ENCODE assay signal across 16 cellular contexts in the genomic region with DNA sequence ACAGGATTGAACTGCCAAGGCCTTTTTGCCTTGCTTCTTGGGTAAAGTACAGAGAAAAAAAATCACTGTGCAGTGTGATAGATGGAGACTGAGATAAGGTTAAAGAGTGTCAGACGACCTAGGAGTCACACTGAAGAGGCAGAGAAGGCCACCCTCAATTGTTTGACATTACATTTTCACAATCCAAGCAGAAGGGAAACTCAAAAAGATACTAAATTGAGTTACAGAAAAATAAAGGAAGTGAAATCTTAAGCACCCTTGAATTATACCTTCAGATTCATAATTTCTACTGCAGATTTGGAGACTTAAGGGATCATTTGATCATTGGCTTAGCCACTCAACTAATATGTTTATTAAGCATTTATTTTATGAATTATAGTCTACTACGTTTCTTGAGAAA.
DNase-seq lines count a peak whose midpoint lies in the region; ATAC-seq and TF ChIP-seq lines count a peak whose summit lies in the region.
"Had no signal": no experiment of that assay in that cellular context is flagged by ENCODE, and none has a peak within 500 bp of the region (broad histone marks: within the 10 kb centered on the region; RNA-seq: fewer than 3 reads in every experiment).

No MANE protein-coding gene starts in this region.

- no peaks in the 10 kb centered on the region for H3K27me3 ChIP-seq in prostate gland (replicated peaks; ENCODE audit: insufficient read depth)
- no peaks in the 10 kb centered on the region for H3K27me3 ChIP-seq in BE2C
- H3K27me3 ChIP-seq: heart left ventricle had no signal

- peak overlapping the region; percentile 29; the same call in 1 of the 2 replicates for H3K27ac Mint-ChIP-seq in WTC11
- H3K27ac Mint-ChIP-seq: activated T-helper 17 cell treated with anti-CD3 and anti-CD28 coated beads, Interleukin-2, amount 50 U/mL, for 72 hours; nephron had no signal

- H3K27me3 Mint-ChIP-seq in WTC11 (ENCODE audit: low read depth), result no peaks in the 10 kb centered on the region
- H3K27me3 Mint-ChIP-seq: activated T-helper 17 cell treated with anti-CD3 and anti-CD28 coated beads, Interleukin-2, amount 50 U/mL, for 72 hours had no signal

- peak; percentile 43 for ATAC-seq in GM18909 (IDR thresholded peaks at IDR 0.05; ENCODE audit: poor library complexity, unreplicated experiment)
- ATAC-seq in GM21723 (IDR thresholded peaks at IDR 0.05; ENCODE audit: unreplicated experiment), result peak; percentile 58
- ATAC-seq in HG03159 (IDR thresholded peaks at IDR 0.05; ENCODE audit: unreplicated experiment), result peak; percentile 60
- no peak for ATAC-seq in WTC11
- ATAC-seq: activated T-helper 17 cell treated with anti-CD3 and anti-CD28 coated beads, Interleukin-2, amount 50 U/mL, for 72 hours; heart left ventricle had no signal

- H3K36me3 Mint-ChIP-seq in WTC11, result no peaks in the 10 kb centered on the region

- H3K4me1 ChIP-seq in prostate gland (replicated peaks), result no peaks in the 10 kb centered on the region
- H3K4me1 ChIP-seq in BE2C, result peaks cover 2% of the 10 kb centered on the region; the same call in 1 of the 2 replicates

- intact Hi-C loops in prostate gland (cut with DNase I), result no loop called here

- no peak overlapping the region for H3K27ac ChIP-seq in prostate gland
- H3K27ac ChIP-seq: heart left ventricle had no signal

- H3K36me3 ChIP-seq in prostate gland (no peaks in the 10 kb centered on the region), BE2C (no peaks in the 10 kb centered on the region; the same call in 1 of the 2 replicates)

- TF ChIP-seq CTCF in WTC11 (IDR thresholded peaks at IDR 0.05) (no peak), prostate gland (IDR thresholded peaks at IDR 0.05) (no peak), BE2C (IDR thresholded peaks at IDR 0.05; ENCODE audit: low read depth, low read length) (no peak)

- H3K9me3 Mint-ChIP-seq in WTC11, result no peaks in the 10 kb centered on the region
- H3K9me3 Mint-ChIP-seq: activated T-helper 17 cell treated with anti-CD3 and anti-CD28 coated beads, Interleukin-2, amount 50 U/mL, for 72 hours; nephron had no signal

- H3K9me3 ChIP-seq in prostate gland, result no peaks in the 10 kb centered on the region
- no peaks in the 10 kb centered on the region for H3K9me3 ChIP-seq in BE2C
- H3K9me3 ChIP-seq: heart left ventricle, SK-N-SH had no signal

- TF ChIP-seq POLR2A in prostate gland (IDR thresholded peaks at IDR 0.05), result no peak

- no peak overlapping the region for H3K4me3 Mint-ChIP-seq in WTC11
- H3K4me3 Mint-ChIP-seq: activated T-helper 17 cell treated with anti-CD3 and anti-CD28 coated beads, Interleukin-2, amount 50 U/mL, for 72 hours; nephron had no signal

- H3K4me3 ChIP-seq in prostate gland, result no peak overlapping the region
- H3K4me3 ChIP-seq in BE2C (ENCODE audit: low read depth, low read length), result no peak overlapping the region
- H3K4me3 ChIP-seq: heart left ventricle had no signal

- no peaks in the 10 kb centered on the region for H3K4me1 Mint-ChIP-seq in WTC11
- H3K4me1 Mint-ChIP-seq: activated T-helper 17 cell treated with anti-CD3 and anti-CD28 coated beads, Interleukin-2, amount 50 U/mL, for 72 hours; nephron had no signal

- DNase-seq in WTC11 (ENCODE audit: low spot score) (no peak), prostate gland (ENCODE audit: low spot score) (no peak), BE2C (no peak)
- no peak for DNase-seq in activated CD4-positive, alpha-beta T cell treated with anti-CD3 and anti-CD28 coated beads for 4 hours
- DNase-seq: DMS 273 treated with DMSO at 0.1 percent for 48 hours; effector CD4-positive, alpha-beta T cell; heart left ventricle; KBM-7; mammary epithelial cell; NCI-H446 treated with DMSO at 0.1 percent for 48 hours; SK-N-SH had no signal

- POLR2A ChIA-PET in WTC11 (lab: Charles Lee), result no interaction called here

- WGBS in prostate gland, result 59% methylated on average over 2 of the region's 2 CpGs

- CTCF ChIA-PET in WTC11 (lab: Charles Lee), result no interaction called here

TF ChIP-seq in WTC11, 78 proteins besides CTCF, POLR2A, EP300 and RAD21:
- TF ChIP-seq, protein P1, sequence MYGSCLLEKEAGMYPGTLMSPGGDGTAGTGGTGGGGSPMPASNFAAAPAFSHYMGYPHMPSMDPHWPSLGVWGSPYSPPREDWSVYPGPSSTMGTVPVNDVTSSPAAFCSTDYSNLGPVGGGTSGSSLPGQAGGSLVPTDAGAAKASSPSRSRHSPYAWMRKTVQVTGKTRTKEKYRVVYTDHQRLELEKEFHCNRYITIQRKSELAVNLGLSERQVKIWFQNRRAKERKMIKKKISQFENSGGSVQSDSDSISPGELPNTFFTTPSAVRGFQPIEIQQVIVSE (CRISPR knock-in tag; IDR thresholded peaks at IDR 0.05; ENCODE audit: borderline replicate concordance), result no peak
- TF ChIP-seq HMGA2 (CRISPR knock-in tag; IDR thresholded peaks at IDR 0.05) (no peak), OVOL2 (CRISPR knock-in tag; IDR thresholded peaks at IDR 0.05; ENCODE audit: borderline replicate concordance) (no peak), IRF2 (CRISPR knock-in tag; IDR thresholded peaks at IDR 0.05; ENCODE audit: borderline replicate concordance, low read depth) (no peak)
- TF ChIP-seq, protein P2, sequence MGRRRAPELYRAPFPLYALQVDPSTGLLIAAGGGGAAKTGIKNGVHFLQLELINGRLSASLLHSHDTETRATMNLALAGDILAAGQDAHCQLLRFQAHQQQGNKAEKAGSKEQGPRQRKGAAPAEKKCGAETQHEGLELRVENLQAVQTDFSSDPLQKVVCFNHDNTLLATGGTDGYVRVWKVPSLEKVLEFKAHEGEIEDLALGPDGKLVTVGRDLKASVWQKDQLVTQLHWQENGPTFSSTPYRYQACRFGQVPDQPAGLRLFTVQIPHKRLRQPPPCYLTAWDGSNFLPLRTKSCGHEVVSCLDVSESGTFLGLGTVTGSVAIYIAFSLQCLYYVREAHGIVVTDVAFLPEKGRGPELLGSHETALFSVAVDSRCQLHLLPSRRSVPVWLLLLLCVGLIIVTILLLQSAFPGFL (CRISPR knock-in tag; IDR thresholded peaks at IDR 0.05; ENCODE audit: borderline replicate concordance), result no peak
- TF ChIP-seq, protein P3, sequence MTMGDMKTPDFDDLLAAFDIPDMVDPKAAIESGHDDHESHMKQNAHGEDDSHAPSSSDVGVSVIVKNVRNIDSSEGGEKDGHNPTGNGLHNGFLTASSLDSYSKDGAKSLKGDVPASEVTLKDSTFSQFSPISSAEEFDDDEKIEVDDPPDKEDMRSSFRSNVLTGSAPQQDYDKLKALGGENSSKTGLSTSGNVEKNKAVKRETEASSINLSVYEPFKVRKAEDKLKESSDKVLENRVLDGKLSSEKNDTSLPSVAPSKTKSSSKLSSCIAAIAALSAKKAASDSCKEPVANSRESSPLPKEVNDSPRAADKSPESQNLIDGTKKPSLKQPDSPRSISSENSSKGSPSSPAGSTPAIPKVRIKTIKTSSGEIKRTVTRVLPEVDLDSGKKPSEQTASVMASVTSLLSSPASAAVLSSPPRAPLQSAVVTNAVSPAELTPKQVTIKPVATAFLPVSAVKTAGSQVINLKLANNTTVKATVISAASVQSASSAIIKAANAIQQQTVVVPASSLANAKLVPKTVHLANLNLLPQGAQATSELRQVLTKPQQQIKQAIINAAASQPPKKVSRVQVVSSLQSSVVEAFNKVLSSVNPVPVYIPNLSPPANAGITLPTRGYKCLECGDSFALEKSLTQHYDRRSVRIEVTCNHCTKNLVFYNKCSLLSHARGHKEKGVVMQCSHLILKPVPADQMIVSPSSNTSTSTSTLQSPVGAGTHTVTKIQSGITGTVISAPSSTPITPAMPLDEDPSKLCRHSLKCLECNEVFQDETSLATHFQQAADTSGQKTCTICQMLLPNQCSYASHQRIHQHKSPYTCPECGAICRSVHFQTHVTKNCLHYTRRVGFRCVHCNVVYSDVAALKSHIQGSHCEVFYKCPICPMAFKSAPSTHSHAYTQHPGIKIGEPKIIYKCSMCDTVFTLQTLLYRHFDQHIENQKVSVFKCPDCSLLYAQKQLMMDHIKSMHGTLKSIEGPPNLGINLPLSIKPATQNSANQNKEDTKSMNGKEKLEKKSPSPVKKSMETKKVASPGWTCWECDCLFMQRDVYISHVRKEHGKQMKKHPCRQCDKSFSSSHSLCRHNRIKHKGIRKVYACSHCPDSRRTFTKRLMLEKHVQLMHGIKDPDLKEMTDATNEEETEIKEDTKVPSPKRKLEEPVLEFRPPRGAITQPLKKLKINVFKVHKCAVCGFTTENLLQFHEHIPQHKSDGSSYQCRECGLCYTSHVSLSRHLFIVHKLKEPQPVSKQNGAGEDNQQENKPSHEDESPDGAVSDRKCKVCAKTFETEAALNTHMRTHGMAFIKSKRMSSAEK (CRISPR knock-in tag; IDR thresholded peaks at IDR 0.05; ENCODE audit: borderline replicate concordance), result no peak
- TF ChIP-seq, protein P4, sequence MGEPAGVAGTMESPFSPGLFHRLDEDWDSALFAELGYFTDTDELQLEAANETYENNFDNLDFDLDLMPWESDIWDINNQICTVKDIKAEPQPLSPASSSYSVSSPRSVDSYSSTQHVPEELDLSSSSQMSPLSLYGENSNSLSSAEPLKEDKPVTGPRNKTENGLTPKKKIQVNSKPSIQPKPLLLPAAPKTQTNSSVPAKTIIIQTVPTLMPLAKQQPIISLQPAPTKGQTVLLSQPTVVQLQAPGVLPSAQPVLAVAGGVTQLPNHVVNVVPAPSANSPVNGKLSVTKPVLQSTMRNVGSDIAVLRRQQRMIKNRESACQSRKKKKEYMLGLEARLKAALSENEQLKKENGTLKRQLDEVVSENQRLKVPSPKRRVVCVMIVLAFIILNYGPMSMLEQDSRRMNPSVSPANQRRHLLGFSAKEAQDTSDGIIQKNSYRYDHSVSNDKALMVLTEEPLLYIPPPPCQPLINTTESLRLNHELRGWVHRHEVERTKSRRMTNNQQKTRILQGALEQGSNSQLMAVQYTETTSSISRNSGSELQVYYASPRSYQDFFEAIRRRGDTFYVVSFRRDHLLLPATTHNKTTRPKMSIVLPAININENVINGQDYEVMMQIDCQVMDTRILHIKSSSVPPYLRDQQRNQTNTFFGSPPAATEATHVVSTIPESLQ (CRISPR knock-in tag; IDR thresholded peaks at IDR 0.05), result no peak
